ENCODE assay signal across 10 cellular contexts in the genomic region with DNA sequence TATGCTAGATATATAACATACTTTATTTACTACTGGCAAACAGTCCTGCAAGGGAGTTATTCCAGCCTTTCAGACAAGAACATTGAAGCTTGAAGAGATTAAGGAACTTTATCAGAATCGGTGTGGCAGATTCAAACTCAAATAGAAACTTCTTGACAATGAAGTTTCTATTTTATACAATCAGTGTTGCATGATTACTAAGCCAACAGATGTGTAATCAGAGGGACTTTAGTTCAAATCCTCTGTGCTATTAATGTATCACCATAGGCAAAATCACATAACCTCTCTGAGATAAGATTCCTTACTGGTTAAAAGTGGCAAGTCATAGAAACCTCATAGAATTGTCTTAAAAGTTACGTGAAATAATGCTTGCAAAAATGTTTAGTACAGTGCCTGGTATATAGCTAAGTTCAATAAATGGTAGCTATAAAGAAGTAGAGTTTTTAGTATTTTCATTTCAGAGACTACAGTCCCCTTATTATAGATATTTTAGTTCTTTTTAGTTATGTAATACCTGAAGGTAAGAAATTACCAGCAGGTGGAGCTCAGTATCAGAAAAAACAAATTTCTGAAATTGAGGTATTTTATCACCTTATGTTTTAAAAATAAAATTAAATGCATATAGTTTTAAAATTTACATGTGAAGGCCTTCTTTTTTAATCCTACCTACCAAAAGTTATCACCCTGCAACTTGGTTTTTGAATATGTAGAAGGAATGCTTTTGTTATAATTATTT.
DNase-seq lines count a peak whose midpoint lies in the region; ATAC-seq and TF ChIP-seq lines count a peak whose summit lies in the region.
"Had no signal": no experiment of that assay in that cellular context is flagged by ENCODE, and none has a peak within 500 bp of the region (broad histone marks: within the 10 kb centered on the region; RNA-seq: fewer than 3 reads in every experiment).

No MANE protein-coding gene starts in this region.

- H2AFZ ChIP-seq in mammary epithelial cell (ENCODE audit: low read depth, low read length): no peak overlapping the region
- H2AFZ ChIP-seq in Loucy (ENCODE audit: low read length): no peak overlapping the region

- H3K27ac Mint-ChIP-seq in MCF 10A (ENCODE audit: low read depth, unreplicated experiment) (no peak overlapping the region), endodermal cell (no peak overlapping the region)
- H3K27ac Mint-ChIP-seq: activated CD4-positive, alpha-beta T cell treated with anti-CD3 and anti-CD28 coated beads, Interleukin-2, amount 10 ng/mL, durations not matched to agents 7 days and 5 days had no signal

- in situ Hi-C loops in mammary epithelial cell (cut with MboI; ENCODE audit: low sequenced_read_pairs in 2 of 2): no loop called here

- H3K79me2 ChIP-seq in mammary epithelial cell (ENCODE audit: insufficient read depth, low read length): no peaks in the 10 kb centered on the region
- peaks cover 2% of the 10 kb centered on the region; the same call in 1 of the 2 replicates for H3K79me2 ChIP-seq in Loucy (ENCODE audit: insufficient read depth, low read length)

- H3K27ac ChIP-seq in mammary epithelial cell (ENCODE audit: insufficient read depth, low read depth, low read length): no peak overlapping the region
- no peak overlapping the region for H3K27ac ChIP-seq in endodermal cell (ENCODE audit: low read depth, low read length)
- H3K27ac ChIP-seq in upper lobe of right lung: no peak overlapping the region
- no peak overlapping the region for H3K27ac ChIP-seq in lower lobe of right lung
- H3K27ac ChIP-seq: gastrocnemius medialis had no signal

- H3K36me3 ChIP-seq in mammary epithelial cell (ENCODE audit: insufficient read depth, low read length) (no peaks in the 10 kb centered on the region), Loucy (ENCODE audit: insufficient read depth, low read length) (no peaks in the 10 kb centered on the region), endodermal cell (ENCODE audit: control insufficient read depth, insufficient read depth, low read length) (no peaks in the 10 kb centered on the region), upper lobe of right lung (no peaks in the 10 kb centered on the region), lower lobe of right lung (no peaks in the 10 kb centered on the region)
- H3K36me3 ChIP-seq: gastrocnemius medialis had no signal

- BruUV-seq in MCF 10A (replicated peaks; lab: Mats Ljungman, UMichigan) (no TSS peak), mammary epithelial cell (replicated peaks; lab: Mats Ljungman, UMichigan) (no TSS peak)

- no peaks in the 10 kb centered on the region for H4K20me1 ChIP-seq in mammary epithelial cell (ENCODE audit: insufficient read depth, low read length)
- H4K20me1 ChIP-seq in Loucy (ENCODE audit: insufficient read depth, low read length, poor library complexity, severe bottlenecking): no peaks in the 10 kb centered on the region

- H3K27me3 Mint-ChIP-seq in MCF 10A (ENCODE audit: insufficient read depth, unreplicated experiment): no peaks in the 10 kb centered on the region
- H3K27me3 Mint-ChIP-seq in endodermal cell (ENCODE audit: insufficient read depth): no peaks in the 10 kb centered on the region
- H3K27me3 Mint-ChIP-seq: activated CD4-positive, alpha-beta T cell treated with anti-CD3 and anti-CD28 coated beads, Interleukin-2, amount 10 ng/mL, durations not matched to agents 7 days and 5 days had no signal

- CTCF ChIA-PET in MCF 10A (lab: Yijun Ruan, JAX): interaction anchor here (0.5 to 1.4 kb wide), 6 partner anchors 150 to 766 kb away, joined by 3 to 4 read pairs (median 3); no protein-coding TSS in a partner anchor
- CTCF ChIA-PET in mammary epithelial cell (lab: Charles Lee; ENCODE audit: low non-redundant PET): interaction anchor here (0.7 kb wide), 1 partner anchor 170 kb away, joined by 4 read pairs; no protein-coding TSS in a partner anchor

- no peak for DNase-seq in MCF 10A (ENCODE audit: unreplicated experiment)
- DNase-seq in mammary epithelial cell: no peak
- DNase-seq in endodermal cell: no peak
- no peak for DNase-seq in upper lobe of right lung
- DNase-seq in NCI-H2029 treated with DMSO at 0.1 percent for 48 hours (lab: John Stamatoyannopoulos, UW): no peak
- DNase-seq in COR-L47 (lab: John Stamatoyannopoulos, UW): no peak
- DNase-seq in lower lobe of right lung: no peak
- DNase-seq: activated CD4-positive, alpha-beta T cell treated with anti-CD3 and anti-CD28 coated beads, Interleukin-2, amount 10 ng/mL, durations not matched to agents 7 days and 5 days; gastrocnemius medialis had no signal

- no peaks in the 10 kb centered on the region for H3K9me2 ChIP-seq in Loucy (replicated peaks; ENCODE audit: low read depth, low read length)

- ATAC-seq in upper lobe of right lung: no peak
- no peak for ATAC-seq in lower lobe of right lung
- ATAC-seq: gastrocnemius medialis had no signal

- H3K4me1 ChIP-seq in mammary epithelial cell (ENCODE audit: insufficient read depth, low read length) (peaks cover 12% of the 10 kb centered on the region), Loucy (ENCODE audit: insufficient read depth, low read length, poor library complexity, severe bottlenecking) (no peaks in the 10 kb centered on the region), endodermal cell (ENCODE audit: control insufficient read depth, insufficient read depth, low read length) (no peaks in the 10 kb centered on the region), upper lobe of right lung (no peaks in the 10 kb centered on the region), lower lobe of right lung (no peaks in the 10 kb centered on the region)
- H3K4me1 ChIP-seq: gastrocnemius medialis had no signal

- intact Hi-C loops in MCF 10A (cut with micrococcal nuclease): loop anchor here (5.0 to 10.0 kb wide), 3 partner anchors 172 to 555 kb away; partner anchors contain the start of gene FER
- intact Hi-C loops in mammary epithelial cell (cut with micrococcal nuclease): loop anchor here (1.0 to 10.0 kb wide), 3 partner anchors 277 to 555 kb away; no protein-coding TSS in a partner anchor
- intact Hi-C loops in upper lobe of right lung (cut with DNase I): no loop called here
- intact Hi-C loops in lower lobe of right lung (cut with DNase I): no loop called here

- no peaks in the 10 kb centered on the region for H3K9me3 Mint-ChIP-seq in MCF 10A (ENCODE audit: unreplicated experiment)
- no peaks in the 10 kb centered on the region for H3K9me3 Mint-ChIP-seq in endodermal cell
- H3K9me3 Mint-ChIP-seq: activated CD4-positive, alpha-beta T cell treated with anti-CD3 and anti-CD28 coated beads, Interleukin-2, amount 10 ng/mL, durations not matched to agents 7 days and 5 days had no signal

- TF ChIP-seq CTCF in MCF 10A (IDR thresholded peaks at IDR 0.05; ENCODE audit: unreplicated experiment) (peak; percentile 32), mammary epithelial cell (conservative IDR thresholded peaks at IDR 0.05 in 1 of 2, IDR thresholded peaks at IDR 0.05 in 1 of 2; ENCODE audit: extremely low read depth in 1 of 2, insufficient read depth in 1 of 2, low read depth in 1 of 2, low read length in 2 of 2) (peak in 1 of 2 donors; percentile 37), Loucy (conservative IDR thresholded peaks at IDR 0.05; ENCODE audit: low read length) (peak; percentile 46; the same call in 1 of the 2 replicates), endodermal cell (conservative IDR thresholded peaks at IDR 0.05) (peak; percentile 62), upper lobe of right lung (IDR thresholded peaks at IDR 0.05) (peak; percentile 27), lower lobe of right lung (IDR thresholded peaks at IDR 0.05) (no peak)

- H3K27me3 ChIP-seq in mammary epithelial cell (ENCODE audit: insufficient read depth, low read length) (no peaks in the 10 kb centered on the region), Loucy (ENCODE audit: insufficient read depth, low read length, poor library complexity, severe bottlenecking) (no peaks in the 10 kb centered on the region), endodermal cell (ENCODE audit: control insufficient read depth, insufficient read depth, low read length, poor library complexity, severe bottlenecking) (no peaks in the 10 kb centered on the region), upper lobe of right lung (no peaks in the 10 kb centered on the region), lower lobe of right lung (ENCODE audit: low read depth) (no peaks in the 10 kb centered on the region)
- H3K27me3 ChIP-seq: gastrocnemius medialis had no signal

- dilution Hi-C loops in mammary epithelial cell (cut with HindIII; ENCODE audit: low sequenced_read_pairs): no loop called here

- no peaks in the 10 kb centered on the region for H3K4me1 Mint-ChIP-seq in MCF 10A (ENCODE audit: insufficient read depth, unreplicated experiment)
- H3K4me1 Mint-ChIP-seq in endodermal cell: peaks cover 10% of the 10 kb centered on the region

- H3K9ac ChIP-seq in mammary epithelial cell (ENCODE audit: insufficient read depth, low read length) (no peak overlapping the region), Loucy (ENCODE audit: low read depth, low read length, poor library complexity, severe bottlenecking) (no peak overlapping the region), endodermal cell (ENCODE audit: extremely low read depth, low read length, poor library complexity, severe bottlenecking) (no peak overlapping the region)

- no peaks in the 10 kb centered on the region for H3F3A ChIP-seq in Loucy (ENCODE audit: low read depth)

- no peak overlapping the region for H3K4me2 ChIP-seq in mammary epithelial cell (ENCODE audit: insufficient read depth, low read depth, low read length)
- H3K4me2 ChIP-seq in Loucy (ENCODE audit: low read depth, low read length, poor library complexity, severe bottlenecking): no peak overlapping the region

- H3K4me3 ChIP-seq in mammary epithelial cell (replicated peaks in 1 of 3; ENCODE audit: insufficient read depth in 1 of 3, low read depth in 2 of 3, low read length in 3 of 3) (no peak overlapping the region), Loucy (ENCODE audit: low read length, poor library complexity, severe bottlenecking) (no peak overlapping the region), endodermal cell (ENCODE audit: low read length) (no peak overlapping the region), upper lobe of right lung (no peak overlapping the region), lower lobe of right lung (no peak overlapping the region)
- H3K4me3 ChIP-seq: gastrocnemius medialis had no signal

- 97% methylated on average over 2 of the region's 2 CpGs for WGBS in mammary epithelial cell (ENCODE audit: low coverage, missing lambda C conversion rate)
- 100% methylated on average over 1 to 2 of the region's 2 CpGs for WGBS in endodermal cell (ENCODE audit: insufficient coverage in 1 of 2, insufficient read length in 1 of 2), 2 experiments

- H3K36me3 Mint-ChIP-seq in MCF 10A (ENCODE audit: insufficient read depth, unreplicated experiment) (no peaks in the 10 kb centered on the region), endodermal cell (ENCODE audit: low read depth) (no peaks in the 10 kb centered on the region)

- H3K9me3 ChIP-seq in mammary epithelial cell (replicated peaks; ENCODE audit: insufficient read depth, low read length): no peaks in the 10 kb centered on the region
- H3K9me3 ChIP-seq in Loucy (ENCODE audit: insufficient read depth, low read depth, low read length): no peaks in the 10 kb centered on the region
- no peaks in the 10 kb centered on the region for H3K9me3 ChIP-seq in endodermal cell (ENCODE audit: control insufficient read depth, low read length)
- H3K9me3 ChIP-seq in upper lobe of right lung: no peaks in the 10 kb centered on the region
- H3K9me3 ChIP-seq in lower lobe of right lung: no peaks in the 10 kb centered on the region
- H3K9me3 ChIP-seq: gastrocnemius medialis had no signal

- POLR2A ChIA-PET in MCF 10A (lab: Yijun Ruan, JAX): no interaction called here

- no peak overlapping the region for H3K4me3 Mint-ChIP-seq in MCF 10A (ENCODE audit: unreplicated experiment)
- no peak overlapping the region for H3K4me3 Mint-ChIP-seq in endodermal cell
- H3K4me3 Mint-ChIP-seq: activated CD4-positive, alpha-beta T cell treated with anti-CD3 and anti-CD28 coated beads, Interleukin-2, amount 10 ng/mL, durations not matched to agents 7 days and 5 days had no signal

Comparison
In these comparisons a context has a peak if more than half of its experiments do, and no peak if none do; other contexts are left out.
1. intact Hi-C loops: an anchor here in MCF 10A (5.0 to 10.0 kb wide) and mammary epithelial cell (1.0 to 10.0 kb wide); none called in upper lobe of right lung and lower lobe of right lung.